8 cellular contexts compared by ENCODE assay signal in genomic region chr15:65212097-65212496, GRCh38. TPM values are rescaled to one million over a fixed set of nuclear protein-coding genes. Genes with fewer than 3 reads are reported as not detected.
DNase-seq lines count a peak whose midpoint lies in the region; ATAC-seq and TF ChIP-seq lines count a peak whose summit lies in the region.

No MANE protein-coding gene starts in this region.

- H3K4me3 ChIP-seq in HFF-Myc (replicated peaks; ENCODE audit: low read depth, low read length), result no peak overlapping the region

- ATAC-seq in stimulated activated naive CD8-positive, alpha-beta T cell treated with anti-CD3 and anti-CD28 coated beads, Interleukin-15, amount 100 ng/mL, for 72 hours, result peak; percentile 90
- ATAC-seq in GM21737 (IDR thresholded peaks at IDR 0.05; ENCODE audit: unreplicated experiment), result no peak
- ATAC-seq in GM21723 (IDR thresholded peaks at IDR 0.05; ENCODE audit: unreplicated experiment), result no peak

- TF ChIP-seq CTCF in AG09319 (IDR thresholded peaks at IDR 0.05; ENCODE audit: low read depth, low read length) (peak; percentile 28), HFF-Myc (IDR thresholded peaks at IDR 0.05; ENCODE audit: low read depth, low read length, missing control alignments) (peak; percentile 62)

- intact Hi-C loops in activated CD4-positive, alpha-beta memory T cell treated with anti-CD3 and anti-CD28 coated beads for 36 hours (cut with micrococcal nuclease), result no loop called here

- no peaks in the 10 kb centered on the region for H3K27me3 Mint-ChIP-seq in activated CD4-positive, alpha-beta memory T cell treated with anti-CD3 and anti-CD28 coated beads for 36 hours
- no peaks in the 10 kb centered on the region for H3K27me3 Mint-ChIP-seq in stimulated activated naive CD8-positive, alpha-beta T cell treated with anti-CD3 and anti-CD28 coated beads, Interleukin-15, amount 100 ng/mL, for 72 hours

- DNase-seq in AG09319 (ENCODE audit: extremely low read depth, low read depth), result no peak
- DNase-seq in HFF-Myc (ENCODE audit: extremely low read depth, low read depth), result no peak
- peak; percentile 64 for DNase-seq in activated CD4-positive, alpha-beta memory T cell treated with anti-CD3 and anti-CD28 coated beads for 36 hours
- DNase-seq in iPS-NIHi7 (ENCODE audit: extremely low spot score), result peak; percentile 87
- DNase-seq in stimulated activated naive CD8-positive, alpha-beta T cell treated with anti-CD3 and anti-CD28 coated beads, Interleukin-15, amount 100 ng/mL, for 72 hours, result peak; percentile 38 to 57
- DNase-seq in epidermal melanocyte (ENCODE audit: insufficient read length, low spot score), result no peak

- POLR2A ChIA-PET in activated CD4-positive, alpha-beta memory T cell treated with anti-CD3 and anti-CD28 coated beads for 36 hours (lab: Charles Lee), result interaction anchor here (1.1 to 1.2 kb wide), 2 partner anchors 93 to 399 kb away, joined by 3 read pairs; partner anchors contain the start of genes INTS14 and RNU5B-1

- H3K4me3 Mint-ChIP-seq in activated CD4-positive, alpha-beta memory T cell treated with anti-CD3 and anti-CD28 coated beads for 36 hours, result no peak overlapping the region
- no peak overlapping the region for H3K4me3 Mint-ChIP-seq in stimulated activated naive CD8-positive, alpha-beta T cell treated with anti-CD3 and anti-CD28 coated beads, Interleukin-15, amount 100 ng/mL, for 72 hours

- no peaks in the 10 kb centered on the region for H3K36me3 Mint-ChIP-seq in activated CD4-positive, alpha-beta memory T cell treated with anti-CD3 and anti-CD28 coated beads for 36 hours

- no peak overlapping the region for H3K27ac Mint-ChIP-seq in activated CD4-positive, alpha-beta memory T cell treated with anti-CD3 and anti-CD28 coated beads for 36 hours
- peak overlapping the region in 1 of 2 donors; percentile 68 for H3K27ac Mint-ChIP-seq in stimulated activated naive CD8-positive, alpha-beta T cell treated with anti-CD3 and anti-CD28 coated beads, Interleukin-15, amount 100 ng/mL, for 72 hours

- peaks cover 3% of the 10 kb centered on the region for H3K4me1 Mint-ChIP-seq in activated CD4-positive, alpha-beta memory T cell treated with anti-CD3 and anti-CD28 coated beads for 36 hours (ENCODE audit: low read depth)
- H3K4me1 Mint-ChIP-seq in stimulated activated naive CD8-positive, alpha-beta T cell treated with anti-CD3 and anti-CD28 coated beads, Interleukin-15, amount 100 ng/mL, for 72 hours, result peaks cover 8% of the 10 kb centered on the region

- CTCF ChIA-PET in activated CD4-positive, alpha-beta memory T cell treated with anti-CD3 and anti-CD28 coated beads for 36 hours (lab: Charles Lee), result interaction anchor here (0.7 to 1.8 kb wide), 9 partner anchors 27 to 86 kb away, joined by 3 to 6 read pairs (median 3); partner anchors contain the start of genes CLPX and PARP16

- no peaks in the 10 kb centered on the region for H3K9me3 Mint-ChIP-seq in activated CD4-positive, alpha-beta memory T cell treated with anti-CD3 and anti-CD28 coated beads for 36 hours
- no peaks in the 10 kb centered on the region for H3K9me3 Mint-ChIP-seq in stimulated activated naive CD8-positive, alpha-beta T cell treated with anti-CD3 and anti-CD28 coated beads, Interleukin-15, amount 100 ng/mL, for 72 hours

RNA-seq across cellular contexts. Expression of gene CILP, which starts 0.8 kb away (rescaled TPM):
- total RNA-seq in activated CD4-positive, alpha-beta memory T cell treated with anti-CD3 and anti-CD28 coated beads for 36 hours, result under 1 TPM in 1 of 2 experiments, not detected in 1; 0.05 TPM

RNA-seq across cellular contexts. Expression of gene CLPX, which starts 27.0 kb away (rescaled TPM):
- total RNA-seq in activated CD4-positive, alpha-beta memory T cell treated with anti-CD3 and anti-CD28 coated beads for 36 hours, result 10 to 100 TPM; 58.8 to 64.8 TPM

Comparison
In these comparisons a context has a peak if more than half of its experiments do, and no peak if none do; other contexts are left out.
1. DNase-seq: peak in activated CD4-positive, alpha-beta memory T cell treated with anti-CD3 and anti-CD28 coated beads for 36 hours (single experiment), iPS-NIHi7 (single experiment) and stimulated activated naive CD8-positive, alpha-beta T cell treated with anti-CD3 and anti-CD28 coated beads, Interleukin-15, amount 100 ng/mL, for 72 hours (2 of 2); none in AG09319 (single experiment), HFF-Myc (single experiment) and epidermal melanocyte (single experiment).